ENCODE assay signal across 1 cellular context in the genomic region with DNA sequence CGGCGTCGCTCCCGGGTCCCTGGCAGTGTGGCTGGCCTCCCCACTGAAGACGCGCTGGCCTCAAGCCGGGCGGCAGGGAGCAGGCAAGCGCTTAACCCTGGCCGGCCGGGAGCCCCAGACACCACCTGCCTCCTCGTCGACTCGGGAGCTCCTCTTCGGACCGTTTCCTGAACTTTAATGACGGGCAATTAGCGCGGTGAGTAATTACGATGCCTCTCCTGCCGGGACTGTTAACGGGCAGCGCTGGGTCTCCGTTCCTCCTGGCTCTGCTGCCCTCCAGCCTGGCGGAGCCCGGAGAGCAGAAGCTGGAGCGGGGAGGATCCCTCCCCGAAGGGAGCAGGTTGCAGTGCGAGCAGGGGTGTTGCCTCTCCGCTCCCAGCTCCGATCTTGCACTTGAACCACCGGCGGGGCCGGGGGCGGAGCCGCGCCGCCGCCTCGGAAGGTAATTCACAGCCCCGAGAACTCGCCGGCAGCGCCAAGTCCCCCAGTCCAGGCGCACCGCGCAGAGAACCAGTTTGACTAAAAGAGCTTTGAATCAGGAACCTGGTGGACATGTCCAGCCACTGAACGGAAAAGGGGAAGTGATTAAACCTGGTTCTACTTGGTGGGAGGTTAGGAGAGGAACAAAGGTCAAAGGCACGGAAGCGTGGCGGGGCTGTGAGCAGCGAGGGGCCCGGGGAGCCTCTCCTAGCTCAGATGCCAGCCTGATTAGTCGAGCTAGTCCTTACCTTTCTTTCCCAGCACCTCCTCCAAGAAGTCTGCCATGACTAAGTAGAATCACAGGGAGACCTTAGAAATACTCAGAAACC.
TF ChIP-seq lines count a peak whose summit lies in the region.

No MANE protein-coding gene starts in this region.

TF ChIP-seq in HepG2, 621 proteins besides CTCF, POLR2A, EP300 and RAD21 (continued from another document and continues in another):
- TF ChIP-seq, protein P1, sequence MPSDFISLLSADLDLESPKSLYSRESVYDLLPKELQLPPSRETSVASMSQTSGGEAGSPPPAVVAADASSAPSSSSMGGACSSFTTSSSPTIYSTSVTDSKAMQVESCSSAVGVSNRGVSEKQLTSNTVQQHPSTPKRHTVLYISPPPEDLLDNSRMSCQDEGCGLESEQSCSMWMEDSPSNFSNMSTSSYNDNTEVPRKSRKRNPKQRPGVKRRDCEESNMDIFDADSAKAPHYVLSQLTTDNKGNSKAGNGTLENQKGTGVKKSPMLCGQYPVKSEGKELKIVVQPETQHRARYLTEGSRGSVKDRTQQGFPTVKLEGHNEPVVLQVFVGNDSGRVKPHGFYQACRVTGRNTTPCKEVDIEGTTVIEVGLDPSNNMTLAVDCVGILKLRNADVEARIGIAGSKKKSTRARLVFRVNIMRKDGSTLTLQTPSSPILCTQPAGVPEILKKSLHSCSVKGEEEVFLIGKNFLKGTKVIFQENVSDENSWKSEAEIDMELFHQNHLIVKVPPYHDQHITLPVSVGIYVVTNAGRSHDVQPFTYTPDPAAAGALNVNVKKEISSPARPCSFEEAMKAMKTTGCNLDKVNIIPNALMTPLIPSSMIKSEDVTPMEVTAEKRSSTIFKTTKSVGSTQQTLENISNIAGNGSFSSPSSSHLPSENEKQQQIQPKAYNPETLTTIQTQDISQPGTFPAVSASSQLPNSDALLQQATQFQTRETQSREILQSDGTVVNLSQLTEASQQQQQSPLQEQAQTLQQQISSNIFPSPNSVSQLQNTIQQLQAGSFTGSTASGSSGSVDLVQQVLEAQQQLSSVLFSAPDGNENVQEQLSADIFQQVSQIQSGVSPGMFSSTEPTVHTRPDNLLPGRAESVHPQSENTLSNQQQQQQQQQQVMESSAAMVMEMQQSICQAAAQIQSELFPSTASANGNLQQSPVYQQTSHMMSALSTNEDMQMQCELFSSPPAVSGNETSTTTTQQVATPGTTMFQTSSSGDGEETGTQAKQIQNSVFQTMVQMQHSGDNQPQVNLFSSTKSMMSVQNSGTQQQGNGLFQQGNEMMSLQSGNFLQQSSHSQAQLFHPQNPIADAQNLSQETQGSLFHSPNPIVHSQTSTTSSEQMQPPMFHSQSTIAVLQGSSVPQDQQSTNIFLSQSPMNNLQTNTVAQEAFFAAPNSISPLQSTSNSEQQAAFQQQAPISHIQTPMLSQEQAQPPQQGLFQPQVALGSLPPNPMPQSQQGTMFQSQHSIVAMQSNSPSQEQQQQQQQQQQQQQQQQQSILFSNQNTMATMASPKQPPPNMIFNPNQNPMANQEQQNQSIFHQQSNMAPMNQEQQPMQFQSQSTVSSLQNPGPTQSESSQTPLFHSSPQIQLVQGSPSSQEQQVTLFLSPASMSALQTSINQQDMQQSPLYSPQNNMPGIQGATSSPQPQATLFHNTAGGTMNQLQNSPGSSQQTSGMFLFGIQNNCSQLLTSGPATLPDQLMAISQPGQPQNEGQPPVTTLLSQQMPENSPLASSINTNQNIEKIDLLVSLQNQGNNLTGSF (CRISPR knock-in tag; IDR thresholded peaks at IDR 0.05), result no peak
- no peak for TF ChIP-seq TEAD2 (CRISPR knock-in tag; IDR thresholded peaks at IDR 0.05)
- no peak for TF ChIP-seq ZNF816 (CRISPR knock-in tag; IDR thresholded peaks at IDR 0.05; ENCODE audit: borderline replicate concordance)
- TF ChIP-seq ZC3H4 (CRISPR knock-in tag; IDR thresholded peaks at IDR 0.05; ENCODE audit: borderline replicate concordance), result no peak
- no peak; the same call in 1 of the 2 replicates for TF ChIP-seq ZNF225 (CRISPR knock-in tag; IDR thresholded peaks at IDR 0.05)
- TF ChIP-seq ZNF317 (CRISPR knock-in tag; IDR thresholded peaks at IDR 0.05), result no peak
- TF ChIP-seq RFX3 (CRISPR knock-in tag; IDR thresholded peaks at IDR 0.05), result 0 out of 2 replicates have a peak, but pooled peaks have one; percentile 20
- TF ChIP-seq, protein P2, sequence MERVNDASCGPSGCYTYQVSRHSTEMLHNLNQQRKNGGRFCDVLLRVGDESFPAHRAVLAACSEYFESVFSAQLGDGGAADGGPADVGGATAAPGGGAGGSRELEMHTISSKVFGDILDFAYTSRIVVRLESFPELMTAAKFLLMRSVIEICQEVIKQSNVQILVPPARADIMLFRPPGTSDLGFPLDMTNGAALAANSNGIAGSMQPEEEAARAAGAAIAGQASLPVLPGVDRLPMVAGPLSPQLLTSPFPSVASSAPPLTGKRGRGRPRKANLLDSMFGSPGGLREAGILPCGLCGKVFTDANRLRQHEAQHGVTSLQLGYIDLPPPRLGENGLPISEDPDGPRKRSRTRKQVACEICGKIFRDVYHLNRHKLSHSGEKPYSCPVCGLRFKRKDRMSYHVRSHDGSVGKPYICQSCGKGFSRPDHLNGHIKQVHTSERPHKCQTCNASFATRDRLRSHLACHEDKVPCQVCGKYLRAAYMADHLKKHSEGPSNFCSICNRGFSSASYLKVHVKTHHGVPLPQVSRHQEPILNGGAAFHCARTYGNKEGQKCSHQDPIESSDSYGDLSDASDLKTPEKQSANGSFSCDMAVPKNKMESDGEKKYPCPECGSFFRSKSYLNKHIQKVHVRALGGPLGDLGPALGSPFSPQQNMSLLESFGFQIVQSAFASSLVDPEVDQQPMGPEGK (CRISPR knock-in tag; IDR thresholded peaks at IDR 0.05), result 0 out of 2 replicates have a peak, but pooled peaks have one; percentile 8
- TF ChIP-seq, protein P3, sequence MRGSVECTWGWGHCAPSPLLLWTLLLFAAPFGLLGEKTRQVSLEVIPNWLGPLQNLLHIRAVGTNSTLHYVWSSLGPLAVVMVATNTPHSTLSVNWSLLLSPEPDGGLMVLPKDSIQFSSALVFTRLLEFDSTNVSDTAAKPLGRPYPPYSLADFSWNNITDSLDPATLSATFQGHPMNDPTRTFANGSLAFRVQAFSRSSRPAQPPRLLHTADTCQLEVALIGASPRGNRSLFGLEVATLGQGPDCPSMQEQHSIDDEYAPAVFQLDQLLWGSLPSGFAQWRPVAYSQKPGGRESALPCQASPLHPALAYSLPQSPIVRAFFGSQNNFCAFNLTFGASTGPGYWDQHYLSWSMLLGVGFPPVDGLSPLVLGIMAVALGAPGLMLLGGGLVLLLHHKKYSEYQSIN (CRISPR knock-in tag; IDR thresholded peaks at IDR 0.05; ENCODE audit: borderline replicate concordance), result no peak
- no peak for TF ChIP-seq ZNF766 (CRISPR knock-in tag; IDR thresholded peaks at IDR 0.05; ENCODE audit: borderline replicate concordance)
- TF ChIP-seq HCFC1 (IDR thresholded peaks at IDR 0.05; ENCODE audit: low read depth, low read length), result no peak
- TF ChIP-seq SMARCE1 (IDR thresholded peaks at IDR 0.05; ENCODE audit: borderline replicate concordance), result no peak
- no peak for TF ChIP-seq SATB2 (CRISPR knock-in tag; IDR thresholded peaks at IDR 0.05)
- TF ChIP-seq SPEN (CRISPR knock-in tag; IDR thresholded peaks at IDR 0.05; ENCODE audit: low read depth), result peak; percentile 32; the same call in 1 of the 2 replicates
- TF ChIP-seq HOXA5 (CRISPR knock-in tag; IDR thresholded peaks at IDR 0.05), result no peak
- TF ChIP-seq, protein P4, sequence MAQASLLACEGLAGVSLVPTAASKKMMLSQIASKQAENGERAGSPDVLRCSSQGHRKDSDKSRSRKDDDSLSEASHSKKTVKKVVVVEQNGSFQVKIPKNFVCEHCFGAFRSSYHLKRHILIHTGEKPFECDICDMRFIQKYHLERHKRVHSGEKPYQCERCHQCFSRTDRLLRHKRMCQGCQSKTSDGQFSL (CRISPR knock-in tag; IDR thresholded peaks at IDR 0.05), result no peak
- TF ChIP-seq, protein P5, sequence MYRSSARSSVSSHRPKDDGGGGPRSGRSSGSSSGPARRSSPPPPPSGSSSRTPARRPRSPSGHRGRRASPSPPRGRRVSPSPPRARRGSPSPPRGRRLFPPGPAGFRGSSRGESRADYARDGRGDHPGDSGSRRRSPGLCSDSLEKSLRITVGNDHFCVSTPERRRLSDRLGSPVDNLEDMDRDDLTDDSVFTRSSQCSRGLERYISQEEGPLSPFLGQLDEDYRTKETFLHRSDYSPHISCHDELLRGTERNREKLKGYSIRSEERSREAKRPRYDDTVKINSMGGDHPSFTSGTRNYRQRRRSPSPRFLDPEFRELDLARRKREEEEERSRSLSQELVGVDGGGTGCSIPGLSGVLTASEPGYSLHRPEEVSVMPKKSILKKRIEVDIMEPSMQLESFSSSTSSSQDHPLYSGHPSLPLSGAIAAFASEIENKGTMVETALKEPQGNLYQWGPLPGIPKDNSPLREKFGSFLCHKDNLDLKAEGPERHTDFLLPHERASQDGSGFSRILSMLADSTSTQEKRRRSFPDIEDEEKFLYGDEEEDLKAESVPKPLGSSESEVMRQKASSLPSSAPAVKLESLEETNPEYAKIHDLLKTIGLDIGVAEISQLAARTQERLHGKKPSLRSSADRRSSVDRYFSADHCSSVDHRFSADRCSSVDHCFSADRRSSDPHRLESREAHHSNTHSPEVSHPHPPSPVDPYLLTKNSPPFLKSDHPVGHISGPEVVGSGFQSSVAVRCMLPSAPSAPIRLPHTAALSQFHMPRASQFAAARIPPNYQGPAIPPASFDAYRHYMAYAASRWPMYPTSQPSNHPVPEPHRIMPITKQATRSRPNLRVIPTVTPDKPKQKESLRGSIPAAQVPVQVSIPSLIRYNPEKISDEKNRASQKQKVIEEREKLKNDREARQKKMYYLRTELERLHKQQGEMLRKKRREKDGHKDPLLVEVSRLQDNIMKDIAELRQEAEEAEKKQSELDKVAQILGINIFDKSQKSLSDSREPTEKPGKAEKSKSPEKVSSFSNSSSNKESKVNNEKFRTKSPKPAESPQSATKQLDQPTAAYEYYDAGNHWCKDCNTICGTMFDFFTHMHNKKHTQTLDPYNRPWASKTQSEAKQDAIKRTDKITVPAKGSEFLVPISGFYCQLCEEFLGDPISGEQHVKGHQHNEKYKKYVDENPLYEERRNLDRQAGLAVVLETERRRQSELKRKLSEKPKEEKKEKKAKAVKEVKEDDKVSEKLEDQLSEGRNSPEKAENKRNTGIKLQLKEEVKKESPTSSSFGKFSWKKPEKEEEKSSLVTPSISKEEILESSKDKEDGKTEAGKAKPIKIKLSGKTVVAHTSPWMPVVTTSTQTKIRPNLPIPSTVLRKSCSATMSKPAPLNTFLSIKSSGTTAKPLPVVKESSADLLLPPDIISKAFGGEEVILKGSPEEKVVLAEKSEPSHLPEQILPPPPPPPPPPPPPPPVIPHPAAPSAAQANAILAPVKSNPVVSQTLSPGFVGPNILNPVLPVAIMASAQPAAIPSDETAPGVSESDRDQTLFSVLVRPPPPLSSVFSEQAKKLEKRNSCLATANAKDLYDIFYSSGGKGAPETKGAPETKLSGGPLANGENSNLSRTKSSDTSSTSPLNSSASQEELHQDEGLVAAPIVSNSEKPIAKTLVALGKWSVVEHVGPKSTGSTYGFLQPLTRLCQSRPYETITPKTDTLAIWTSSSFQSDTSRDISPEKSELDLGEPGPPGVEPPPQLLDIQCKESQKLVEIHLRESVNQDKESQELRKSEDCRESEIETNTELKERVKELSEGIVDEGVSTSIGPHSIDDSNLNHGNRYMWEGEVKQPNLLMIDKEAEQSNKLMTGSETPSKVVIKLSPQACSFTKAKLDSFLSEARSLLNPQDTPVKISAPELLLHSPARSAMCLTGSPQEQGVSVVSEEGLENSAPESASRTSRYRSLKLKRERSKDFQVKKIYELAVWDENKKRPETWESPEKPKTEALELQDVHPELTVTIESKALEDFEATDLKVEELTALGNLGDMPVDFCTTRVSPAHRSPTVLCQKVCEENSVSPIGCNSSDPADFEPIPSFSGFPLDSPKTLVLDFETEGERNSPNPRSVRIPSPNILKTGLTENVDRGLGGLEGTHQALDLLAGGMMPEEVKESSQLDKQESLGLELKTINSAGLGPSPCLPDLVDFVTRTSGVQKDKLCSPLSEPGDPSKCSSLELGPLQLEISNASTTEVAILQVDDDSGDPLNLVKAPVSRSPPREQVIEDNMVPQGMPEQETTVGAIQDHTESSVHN (CRISPR knock-in tag; IDR thresholded peaks at IDR 0.05), result no peak
- no peak for TF ChIP-seq NFRKB (IDR thresholded peaks at IDR 0.05)
- TF ChIP-seq, protein P6, sequence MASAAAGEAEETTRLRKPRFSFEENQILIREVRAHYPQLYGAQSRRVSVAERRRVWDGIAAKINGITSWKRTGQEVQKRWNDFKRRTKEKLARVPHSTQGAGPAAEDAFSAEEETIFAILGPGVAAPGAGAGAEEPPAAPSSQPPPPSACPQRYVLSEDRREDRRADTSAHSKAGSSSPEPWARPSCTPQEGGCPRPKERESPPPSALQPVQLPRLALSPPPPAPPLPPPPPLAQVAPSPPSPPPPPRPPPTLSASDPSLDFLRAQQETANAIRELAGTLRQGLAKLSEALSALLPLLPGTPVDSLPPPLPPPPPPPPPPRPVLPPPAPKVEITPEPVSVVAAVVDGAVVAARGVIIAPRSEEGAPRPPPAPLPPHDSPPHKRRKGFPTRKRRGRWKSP (CRISPR knock-in tag; IDR thresholded peaks at IDR 0.05), result peak; percentile 34
- TF ChIP-seq ZNF788 (CRISPR knock-in tag; IDR thresholded peaks at IDR 0.05; ENCODE audit: borderline replicate concordance), result no peak
- TF ChIP-seq ZNF232 (CRISPR knock-in tag; IDR thresholded peaks at IDR 0.05; ENCODE audit: borderline replicate concordance), result no peak
- TF ChIP-seq, protein P7, sequence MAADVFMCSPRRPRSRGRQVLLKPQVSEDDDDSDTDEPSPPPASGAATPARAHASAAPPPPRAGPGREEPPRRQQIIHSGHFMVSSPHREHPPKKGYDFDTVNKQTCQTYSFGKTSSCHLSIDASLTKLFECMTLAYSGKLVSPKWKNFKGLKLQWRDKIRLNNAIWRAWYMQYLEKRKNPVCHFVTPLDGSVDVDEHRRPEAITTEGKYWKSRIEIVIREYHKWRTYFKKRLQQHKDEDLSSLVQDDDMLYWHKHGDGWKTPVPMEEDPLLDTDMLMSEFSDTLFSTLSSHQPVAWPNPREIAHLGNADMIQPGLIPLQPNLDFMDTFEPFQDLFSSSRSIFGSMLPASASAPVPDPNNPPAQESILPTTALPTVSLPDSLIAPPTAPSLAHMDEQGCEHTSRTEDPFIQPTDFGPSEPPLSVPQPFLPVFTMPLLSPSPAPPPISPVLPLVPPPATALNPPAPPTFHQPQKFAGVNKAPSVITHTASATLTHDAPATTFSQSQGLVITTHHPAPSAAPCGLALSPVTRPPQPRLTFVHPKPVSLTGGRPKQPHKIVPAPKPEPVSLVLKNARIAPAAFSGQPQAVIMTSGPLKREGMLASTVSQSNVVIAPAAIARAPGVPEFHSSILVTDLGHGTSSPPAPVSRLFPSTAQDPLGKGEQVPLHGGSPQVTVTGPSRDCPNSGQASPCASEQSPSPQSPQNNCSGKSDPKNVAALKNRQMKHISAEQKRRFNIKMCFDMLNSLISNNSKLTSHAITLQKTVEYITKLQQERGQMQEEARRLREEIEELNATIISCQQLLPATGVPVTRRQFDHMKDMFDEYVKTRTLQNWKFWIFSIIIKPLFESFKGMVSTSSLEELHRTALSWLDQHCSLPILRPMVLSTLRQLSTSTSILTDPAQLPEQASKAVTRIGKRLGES (CRISPR knock-in tag; IDR thresholded peaks at IDR 0.05; ENCODE audit: borderline replicate concordance), result no peak
- TF ChIP-seq TP53 (CRISPR knock-in tag; conservative IDR thresholded peaks at IDR 0.05), result no peak
- TF ChIP-seq, protein P8, sequence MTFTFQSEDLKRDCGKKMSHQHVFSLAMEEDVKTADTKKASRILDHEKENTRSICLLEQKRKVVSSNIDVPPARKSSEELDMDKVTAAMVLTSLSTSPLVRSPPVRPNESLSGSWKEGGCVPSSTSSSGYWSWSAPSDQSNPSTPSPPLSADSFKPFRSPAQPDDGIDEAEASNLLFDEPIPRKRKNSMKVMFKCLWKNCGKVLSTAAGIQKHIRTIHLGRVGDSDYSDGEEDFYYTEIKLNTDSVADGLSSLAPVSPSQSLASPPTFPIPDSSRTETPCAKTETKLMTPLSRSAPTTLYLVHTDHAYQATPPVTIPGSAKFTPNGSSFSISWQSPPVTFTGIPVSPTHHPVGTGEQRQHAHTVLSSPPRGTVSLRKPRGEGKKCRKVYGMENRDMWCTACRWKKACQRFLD (CRISPR knock-in tag; IDR thresholded peaks at IDR 0.05; ENCODE audit: borderline replicate concordance), result no peak; the same call in 1 of the 2 replicates
- no peak for TF ChIP-seq ZNF33A (CRISPR knock-in tag; IDR thresholded peaks at IDR 0.05; ENCODE audit: borderline replicate concordance)
- TF ChIP-seq ZNF205 (CRISPR knock-in tag; IDR thresholded peaks at IDR 0.05), result 0 out of 2 replicates have a peak, but pooled peaks have one; percentile 34
- TF ChIP-seq ARNTL (CRISPR knock-in tag; IDR thresholded peaks at IDR 0.05), result no peak
- peak; percentile 25; the same call in 1 of the 2 replicates for TF ChIP-seq ZC3H13 (CRISPR knock-in tag; IDR thresholded peaks at IDR 0.05)
- peak; percentile 35 for TF ChIP-seq AGO1 (IDR thresholded peaks at IDR 0.05; ENCODE audit: low read depth, low read length, poor library complexity, severe bottlenecking)
